Comparison of ENCODE assay signal across 1 cellular context in the genomic region with DNA sequence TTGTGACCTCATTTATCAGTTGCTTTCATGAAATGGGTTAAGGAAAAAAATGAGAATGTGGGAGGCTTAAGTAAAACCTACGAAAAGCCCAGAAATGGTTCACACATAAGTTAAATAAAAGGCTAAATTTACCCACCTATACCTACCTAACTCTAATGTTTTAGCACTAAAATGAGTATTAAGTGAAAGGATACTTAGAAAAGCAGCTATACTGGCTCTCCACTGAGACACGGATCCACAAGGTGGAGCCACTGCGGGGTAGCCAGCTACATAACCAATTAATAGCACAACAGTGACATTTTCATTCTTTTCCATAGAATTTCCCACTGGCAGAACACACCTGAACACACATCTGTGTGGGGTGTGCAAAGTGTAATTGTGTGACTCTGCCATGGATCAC.
TF ChIP-seq lines count a peak whose summit lies in the region.

No MANE protein-coding gene starts in this region.

TF ChIP-seq in WTC11, 78 proteins besides CTCF, POLR2A, EP300 and RAD21 (continued from another document):
- TF ChIP-seq, protein P1, sequence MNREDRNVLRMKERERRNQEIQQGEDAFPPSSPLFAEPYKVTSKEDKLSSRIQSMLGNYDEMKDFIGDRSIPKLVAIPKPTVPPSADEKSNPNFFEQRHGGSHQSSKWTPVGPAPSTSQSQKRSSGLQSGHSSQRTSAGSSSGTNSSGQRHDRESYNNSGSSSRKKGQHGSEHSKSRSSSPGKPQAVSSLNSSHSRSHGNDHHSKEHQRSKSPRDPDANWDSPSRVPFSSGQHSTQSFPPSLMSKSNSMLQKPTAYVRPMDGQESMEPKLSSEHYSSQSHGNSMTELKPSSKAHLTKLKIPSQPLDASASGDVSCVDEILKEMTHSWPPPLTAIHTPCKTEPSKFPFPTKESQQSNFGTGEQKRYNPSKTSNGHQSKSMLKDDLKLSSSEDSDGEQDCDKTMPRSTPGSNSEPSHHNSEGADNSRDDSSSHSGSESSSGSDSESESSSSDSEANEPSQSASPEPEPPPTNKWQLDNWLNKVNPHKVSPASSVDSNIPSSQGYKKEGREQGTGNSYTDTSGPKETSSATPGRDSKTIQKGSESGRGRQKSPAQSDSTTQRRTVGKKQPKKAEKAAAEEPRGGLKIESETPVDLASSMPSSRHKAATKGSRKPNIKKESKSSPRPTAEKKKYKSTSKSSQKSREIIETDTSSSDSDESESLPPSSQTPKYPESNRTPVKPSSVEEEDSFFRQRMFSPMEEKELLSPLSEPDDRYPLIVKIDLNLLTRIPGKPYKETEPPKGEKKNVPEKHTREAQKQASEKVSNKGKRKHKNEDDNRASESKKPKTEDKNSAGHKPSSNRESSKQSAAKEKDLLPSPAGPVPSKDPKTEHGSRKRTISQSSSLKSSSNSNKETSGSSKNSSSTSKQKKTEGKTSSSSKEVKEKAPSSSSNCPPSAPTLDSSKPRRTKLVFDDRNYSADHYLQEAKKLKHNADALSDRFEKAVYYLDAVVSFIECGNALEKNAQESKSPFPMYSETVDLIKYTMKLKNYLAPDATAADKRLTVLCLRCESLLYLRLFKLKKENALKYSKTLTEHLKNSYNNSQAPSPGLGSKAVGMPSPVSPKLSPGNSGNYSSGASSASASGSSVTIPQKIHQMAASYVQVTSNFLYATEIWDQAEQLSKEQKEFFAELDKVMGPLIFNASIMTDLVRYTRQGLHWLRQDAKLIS (CRISPR knock-in tag; IDR thresholded peaks at IDR 0.05; ENCODE audit: borderline replicate concordance), result no peak
- TF ChIP-seq, protein P2, sequence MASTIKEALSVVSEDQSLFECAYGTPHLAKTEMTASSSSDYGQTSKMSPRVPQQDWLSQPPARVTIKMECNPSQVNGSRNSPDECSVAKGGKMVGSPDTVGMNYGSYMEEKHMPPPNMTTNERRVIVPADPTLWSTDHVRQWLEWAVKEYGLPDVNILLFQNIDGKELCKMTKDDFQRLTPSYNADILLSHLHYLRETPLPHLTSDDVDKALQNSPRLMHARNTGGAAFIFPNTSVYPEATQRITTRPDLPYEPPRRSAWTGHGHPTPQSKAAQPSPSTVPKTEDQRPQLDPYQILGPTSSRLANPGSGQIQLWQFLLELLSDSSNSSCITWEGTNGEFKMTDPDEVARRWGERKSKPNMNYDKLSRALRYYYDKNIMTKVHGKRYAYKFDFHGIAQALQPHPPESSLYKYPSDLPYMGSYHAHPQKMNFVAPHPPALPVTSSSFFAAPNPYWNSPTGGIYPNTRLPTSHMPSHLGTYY (CRISPR knock-in tag; IDR thresholded peaks at IDR 0.05), result no peak
- TF ChIP-seq ATF1 (CRISPR knock-in tag; IDR thresholded peaks at IDR 0.05) (no peak), OVOL2 (CRISPR knock-in tag; IDR thresholded peaks at IDR 0.05; ENCODE audit: borderline replicate concordance) (no peak), SMAD3 (CRISPR knock-in tag; IDR thresholded peaks at IDR 0.05; ENCODE audit: borderline replicate concordance) (no peak), SP1 (CRISPR knock-in tag; conservative IDR thresholded peaks at IDR 0.05) (no peak), NR2C2 (CRISPR knock-in tag; IDR thresholded peaks at IDR 0.05) (no peak)
